Comparison of ENCODE assay signal across 9 cellular contexts in the genomic region with DNA sequence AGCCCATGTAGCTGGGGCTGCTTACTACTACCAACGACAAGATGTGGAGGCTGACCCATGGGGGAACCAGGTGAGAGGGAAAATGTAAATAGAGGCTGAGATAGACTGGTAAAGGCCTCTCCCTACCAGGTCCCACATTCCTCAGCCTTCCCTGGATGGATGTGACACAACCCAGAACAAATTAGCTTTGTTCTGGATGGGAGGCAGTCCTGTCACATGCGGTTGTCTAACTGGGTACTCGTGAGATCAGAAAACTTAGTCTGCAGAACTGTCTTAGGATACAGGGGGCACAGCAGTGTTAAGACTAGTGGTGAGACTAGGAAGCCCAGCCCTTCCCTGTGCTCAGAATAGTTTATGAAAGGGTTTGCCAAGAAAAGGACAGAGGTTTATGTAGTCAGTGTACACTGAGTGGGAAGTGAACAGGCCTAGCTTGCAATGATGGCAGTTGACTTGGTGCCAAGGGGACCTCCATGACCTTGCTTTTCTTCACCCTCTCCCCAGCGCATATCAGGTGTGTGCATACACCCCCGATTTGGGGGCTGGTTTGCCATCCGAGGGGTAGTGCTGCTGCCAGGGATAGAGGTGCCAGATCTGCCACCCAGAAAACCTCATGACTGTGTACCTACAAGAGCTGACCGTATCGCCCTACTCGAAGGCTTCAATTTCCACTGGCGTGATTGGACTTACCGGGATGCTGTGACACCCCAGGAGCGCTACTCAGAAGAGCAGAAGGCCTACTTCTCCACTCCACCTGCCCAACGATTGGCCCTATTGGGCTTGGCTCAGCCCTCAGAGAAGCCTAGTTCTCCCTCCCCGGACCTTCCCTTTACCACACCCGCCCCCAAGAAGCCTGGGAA. TPM values are rescaled to one million over a fixed set of nuclear protein-coding genes. Genes with fewer than 3 reads are reported as not detected.
A peak's percentile ranks its signal among the peaks of the same experiment; 100 is the strongest.
DNase-seq lines count a peak whose midpoint lies in the region; ATAC-seq and TF ChIP-seq lines count a peak whose summit lies in the region.
"Had no signal": no experiment of that assay in that cellular context is flagged by ENCODE, and none has a peak within 500 bp of the region (broad histone marks: within the 10 kb centered on the region; RNA-seq: fewer than 3 reads in every experiment).

No MANE protein-coding gene starts in this region.

- H2BK120ac ChIP-seq in IMR-90 (ENCODE audit: low read depth, low read length) (no peak overlapping the region), mesendoderm (ENCODE audit: low read depth, low read length) (no peak overlapping the region), trophoblast cell (ENCODE audit: insufficient read depth, low read length, poor library complexity) (no peak overlapping the region)

- H3K4me3 Mint-ChIP-seq in CD8-positive, alpha-beta memory T cell = no peak overlapping the region

- H3K23ac ChIP-seq in IMR-90 (ENCODE audit: low read depth, low read length) = no peak overlapping the region
- H3K23ac ChIP-seq in mesendoderm (ENCODE audit: low read length) = no peak overlapping the region
- H3K23ac ChIP-seq in trophoblast cell (ENCODE audit: low read length) = no peak overlapping the region

- no peak overlapping the region for H3K4me3 ChIP-seq in CD8-positive, alpha-beta memory T cell (ENCODE audit: low read length)
- no peak overlapping the region for H3K4me3 ChIP-seq in IMR-90 (ENCODE audit: insufficient read depth, low read depth, low read length)
- no peak overlapping the region for H3K4me3 ChIP-seq in mesendoderm (ENCODE audit: low read length)
- H3K4me3 ChIP-seq in trophoblast cell (ENCODE audit: low read depth, low read length) = no peak overlapping the region

- H2AFZ ChIP-seq in IMR-90 (replicated peaks; ENCODE audit: low read length, poor library complexity) (peak overlapping the region; percentile 21), trophoblast cell (ENCODE audit: insufficient read depth, low read length, poor library complexity) (no peak overlapping the region)
- H2AFZ ChIP-seq: parathyroid adenoma had no signal

- peak overlapping the region; percentile 35 for H2AK9ac ChIP-seq in IMR-90 (replicated peaks; ENCODE audit: low read depth, low read length, poor library complexity)

- H3K9me3 ChIP-seq in CD8-positive, alpha-beta memory T cell (ENCODE audit: low read length) = no peaks in the 10 kb centered on the region
- H3K9me3 ChIP-seq in IMR-90 (ENCODE audit: control insufficient read depth, insufficient read depth, low read length) = no peaks in the 10 kb centered on the region
- no peaks in the 10 kb centered on the region for H3K9me3 ChIP-seq in trophoblast cell (ENCODE audit: insufficient read depth, low read depth, low read length)

- POLR2A ChIA-PET in CD8-positive, alpha-beta memory T cell (lab: Charles Lee) = interaction anchor here (0.8 kb wide), 1 partner anchor 9 kb away, joined by 3 read pairs; the partner anchor contains the start of genes CCDC163 and MMACHC
- POLR2A ChIA-PET in IMR-90 (lab: Charles Lee; ENCODE audit: unreplicated experiment) = interaction anchor here (0.5 kb wide), 1 partner anchor 13 kb away, joined by 3 read pairs; the partner anchor contains the start of gene PRDX1

- H2BK12ac ChIP-seq in trophoblast cell (ENCODE audit: low read length) = no peak overlapping the region

- dilution Hi-C loops in IMR-90 (cut with HindIII; ENCODE audit: low sequenced_read_pairs, unreplicated experiment) = no loop called here

- peaks cover 14% of the 10 kb centered on the region for H3K9me1 ChIP-seq in IMR-90 (ENCODE audit: insufficient read depth, low read length)

- no peak overlapping the region for H4K8ac ChIP-seq in IMR-90 (ENCODE audit: low read depth in 2 of 2, low read length in 2 of 2)
- H4K8ac ChIP-seq in mesendoderm (ENCODE audit: low read depth, low read length) = no peak overlapping the region
- no peak overlapping the region for H4K8ac ChIP-seq in trophoblast cell (ENCODE audit: low read depth, low read length)

- no peak overlapping the region for H3K4ac ChIP-seq in IMR-90 (ENCODE audit: low read depth, low read length)
- no peak overlapping the region for H3K4ac ChIP-seq in mesendoderm (ENCODE audit: low read depth, low read length)
- H3K4ac ChIP-seq in trophoblast cell (ENCODE audit: low read depth, low read length) = no peak overlapping the region

- H3K27me3 ChIP-seq in CD8-positive, alpha-beta memory T cell (ENCODE audit: insufficient read depth, low read length, poor library complexity, severe bottlenecking) = no peaks in the 10 kb centered on the region
- H3K27me3 ChIP-seq in IMR-90 (ENCODE audit: control insufficient read depth, insufficient read depth, low read length) (no peaks in the 10 kb centered on the region), mesendoderm (ENCODE audit: insufficient read depth, low read length, poor library complexity) (no peaks in the 10 kb centered on the region), trophoblast cell (ENCODE audit: insufficient read depth, low read length) (no peaks in the 10 kb centered on the region)

- H4K5ac ChIP-seq in IMR-90 (ENCODE audit: low read depth, low read length) = no peak overlapping the region; the same call in 1 of the 2 replicates
- no peak overlapping the region for H4K5ac ChIP-seq in mesendoderm (ENCODE audit: low read length)

- H3K4me2 ChIP-seq in IMR-90 (ENCODE audit: low read depth, low read length) (no peak overlapping the region), mesendoderm (ENCODE audit: low read length) (no peak overlapping the region), trophoblast cell (ENCODE audit: low read length) (no peak overlapping the region)

- H3K79me2 ChIP-seq in mesendoderm (ENCODE audit: control insufficient read depth, insufficient read depth, low read length) (no peaks in the 10 kb centered on the region), trophoblast cell (ENCODE audit: control insufficient read depth, insufficient read depth, low read length, poor library complexity) (no peaks in the 10 kb centered on the region)
- H3K79me2 ChIP-seq: parathyroid adenoma had no signal

- H2AK5ac ChIP-seq in IMR-90 (ENCODE audit: low read depth, low read length) (no peak overlapping the region), mesendoderm (ENCODE audit: low read length) (no peak overlapping the region), trophoblast cell (ENCODE audit: low read length) (no peak overlapping the region)

- H3K27ac Mint-ChIP-seq in CD8-positive, alpha-beta memory T cell = peak overlapping the region in 5 of 8 donors; percentile 14 to 76 (median 58)

- no peaks in the 10 kb centered on the region for H3K27me3 Mint-ChIP-seq in CD8-positive, alpha-beta memory T cell

- CTCF ChIA-PET in CD8-positive, alpha-beta memory T cell (lab: Charles Lee) = no interaction called here
- CTCF ChIA-PET in IMR-90 (lab: Yijun Ruan, JAX) = interaction anchor here (0.5 to 1.0 kb wide), 2 partner anchors 57 to 150 kb away, joined by 3 read pairs; no protein-coding TSS in a partner anchor

- H2BK15ac ChIP-seq in IMR-90 (ENCODE audit: low read depth, low read length) (no peak overlapping the region), mesendoderm (replicated peaks; ENCODE audit: low read depth) (no peak overlapping the region)

- no peak for TF ChIP-seq RAD21 in IMR-90 (IDR thresholded peaks at IDR 0.05; ENCODE audit: low read length)

- ATAC-seq in IMR-90 (ENCODE audit: low read depth) = peak; percentile 69
- ATAC-seq in GM18519 (IDR thresholded peaks at IDR 0.05; ENCODE audit: low FRiP score, unreplicated experiment) = no peak

- 0 out of 2 replicates have a peak, but pooled peaks have one; percentile 8 for TF ChIP-seq CTCF in IMR-90 (conservative IDR thresholded peaks at IDR 0.05; ENCODE audit: low read depth, low read length)

- H4K20me1 ChIP-seq in IMR-90 (ENCODE audit: insufficient read depth, low read length) = peaks cover 26% of the 10 kb centered on the region

- no peak overlapping the region for H3K27ac ChIP-seq in CD8-positive, alpha-beta memory T cell (ENCODE audit: low read depth, low read length)
- H3K27ac ChIP-seq in IMR-90 (ENCODE audit: insufficient read depth, low read length) = no peak overlapping the region
- H3K27ac ChIP-seq in caudate nucleus (ENCODE audit: low read depth, low read length) = peak overlapping the region; percentile 24
- no peak overlapping the region for H3K27ac ChIP-seq in mesendoderm (ENCODE audit: low read depth, low read length)
- H3K27ac ChIP-seq in trophoblast cell (ENCODE audit: low read depth, low read length) = no peak overlapping the region
- H3K27ac ChIP-seq: parathyroid adenoma had no signal

- BruUV-seq in IMR-90 (replicated peaks; lab: Mats Ljungman, UMichigan) = no TSS peak

- H3K18ac ChIP-seq in IMR-90 (ENCODE audit: low read depth, low read length) (no peak overlapping the region), mesendoderm (ENCODE audit: low read length) (no peak overlapping the region), trophoblast cell (ENCODE audit: low read length) (no peak overlapping the region)

- intact Hi-C loops in IMR-90 (cut with micrococcal nuclease) = no loop called here

- H3K79me1 ChIP-seq in IMR-90 (ENCODE audit: low read depth in 1 of 2, low read length in 2 of 2) (peaks cover 0 to 34% of the 10 kb centered on the region in 2 experiments; a peak in 3 of 4 replicates), mesendoderm (ENCODE audit: low read length) (no peaks in the 10 kb centered on the region), trophoblast cell (ENCODE audit: low read length) (no peaks in the 10 kb centered on the region)

- peaks cover 5 to 54% (median 6%) of the 10 kb centered on the region in 3 donors for H3K36me3 Mint-ChIP-seq in CD8-positive, alpha-beta memory T cell

- TF ChIP-seq POLR2A in IMR-90 (IDR thresholded peaks at IDR 0.05; ENCODE audit: low read depth, low read length) = peak; percentile 8; the same call in 1 of the 2 replicates

- H3K36me3 ChIP-seq in CD8-positive, alpha-beta memory T cell (ENCODE audit: insufficient read depth, low read length) = peaks cover 34% of the 10 kb centered on the region
- H3K36me3 ChIP-seq in IMR-90 (ENCODE audit: control insufficient read depth, insufficient read depth, low read length) = peaks cover 30% of the 10 kb centered on the region
- H3K36me3 ChIP-seq in mesendoderm (ENCODE audit: control insufficient read depth, insufficient read depth, low read length) = peaks cover 11% of the 10 kb centered on the region
- peaks cover 31 to 50% of the 10 kb centered on the region in 2 experiments for H3K36me3 ChIP-seq in trophoblast cell (ENCODE audit: control insufficient read depth in 1 of 2, insufficient read depth in 2 of 2, low read length in 2 of 2)

- H3K56ac ChIP-seq in IMR-90 (ENCODE audit: extremely low read depth, insufficient read depth, low read length) (no peak overlapping the region), mesendoderm (ENCODE audit: low read length) (no peak overlapping the region)

- no peaks in the 10 kb centered on the region for H3K4me1 ChIP-seq in CD8-positive, alpha-beta memory T cell (ENCODE audit: insufficient read depth, low read length)
- H3K4me1 ChIP-seq in IMR-90 (ENCODE audit: control insufficient read depth, insufficient read depth, low read length) = no peaks in the 10 kb centered on the region; the same call in 1 of the 2 replicates
- no peaks in the 10 kb centered on the region for H3K4me1 ChIP-seq in mesendoderm (ENCODE audit: control insufficient read depth, low read depth, low read length)
- peaks cover 0 to 3% of the 10 kb centered on the region in 2 experiments for H3K4me1 ChIP-seq in trophoblast cell (ENCODE audit: control insufficient read depth in 1 of 2, insufficient read depth in 2 of 2, low read length in 2 of 2)
- H3K4me1 ChIP-seq: parathyroid adenoma had no signal

- no peaks in the 10 kb centered on the region for H3K4me1 Mint-ChIP-seq in CD8-positive, alpha-beta memory T cell

- H4K91ac ChIP-seq in IMR-90 (ENCODE audit: insufficient read depth, low read depth, low read length) = no peak overlapping the region
- no peak overlapping the region for H4K91ac ChIP-seq in trophoblast cell (ENCODE audit: low read depth, low read length)

- H3K9me3 Mint-ChIP-seq in CD8-positive, alpha-beta memory T cell = no peaks in the 10 kb centered on the region

- no peak overlapping the region for H2BK20ac ChIP-seq in IMR-90 (ENCODE audit: low read depth, low read length)

- H3K14ac ChIP-seq in IMR-90 (replicated peaks; ENCODE audit: low read depth, low read length) (no peak overlapping the region), trophoblast cell (ENCODE audit: low read length) (no peak overlapping the region)

- H3K9ac ChIP-seq in IMR-90 (ENCODE audit: low read depth, low read length) (no peak overlapping the region), mesendoderm (ENCODE audit: low read length) (no peak overlapping the region), trophoblast cell (ENCODE audit: low read length) (no peak overlapping the region)
- H3K9ac ChIP-seq: parathyroid adenoma had no signal

- H4K12ac ChIP-seq in trophoblast cell (ENCODE audit: low read depth, low read length) = no peak overlapping the region

- 88% methylated on average over 10 of the region's 15 CpGs; no CpG with 5 or more reads in 1 of the 2 experiments for WGBS in IMR-90 (ENCODE audit: extremely low coverage in 2 of 2, insufficient read length in 1 of 2), 2 experiments
- WGBS in mesendoderm (ENCODE audit: extremely low coverage, insufficient coverage, low lambda C conversion rate) = no CpG with 5 or more reads among the region's 15 CpGs
- WGBS in trophoblast cell (ENCODE audit: extremely low coverage, insufficient coverage, insufficient read length) = no CpG with 5 or more reads among the region's 15 CpGs

- in situ Hi-C loops in IMR-90 (cut with MboI; ENCODE audit: low sequenced_read_pairs) = no loop called here

- no peak for DNase-seq in CD8-positive, alpha-beta memory T cell
- no peak for DNase-seq in IMR-90
- DNase-seq in caudate nucleus (lab: John Stamatoyannopoulos, UW) = no peak
- peak; percentile 54 for DNase-seq in mesendoderm
- DNase-seq in kidney glomerular epithelial cell (lab: John Stamatoyannopoulos, UW) = no peak
- DNase-seq in activated gamma-delta T cell (lab: John Stamatoyannopoulos, UW) = no peak
- DNase-seq in trophoblast cell = no peak

- no peak overlapping the region for H2BK5ac ChIP-seq in IMR-90 (ENCODE audit: low read depth, low read length, poor library complexity, severe bottlenecking)
- no peak overlapping the region for H2BK5ac ChIP-seq in mesendoderm (ENCODE audit: low read length)
- H2BK5ac ChIP-seq in trophoblast cell (ENCODE audit: low read depth, low read length, poor library complexity) = no peak overlapping the region

RNA-seq across cellular contexts. Expression of gene MMACHC, which starts 8.4 kb away (rescaled TPM):
- 1 to 10 TPM; 6.6 to 7.2 TPM for total RNA-seq in CD8-positive, alpha-beta memory T cell
- polyA plus RNA-seq in CD8-positive, alpha-beta memory T cell = 0.64 TPM
- total RNA-seq in IMR-90 (2012; rRNA removed) = 5.2 and 6.4 TPM in 2 replicates
- polyA plus RNA-seq in IMR-90 (2012; rRNA removed) = 2.8 and 4.1 TPM in 2 replicates
- polyA plus RNA-seq in IMR-90 (2012; cell fraction: cytosol; rRNA removed) = 3.2 and 3.3 TPM in 2 replicates
- polyA plus RNA-seq in IMR-90 (2012; cell fraction: nucleus; rRNA removed; ENCODE audit: low replicate concordance) = 1.3 and 2.0 TPM in 2 replicates
- polyA plus RNA-seq in mesendoderm (2013, experiment 1 of 2) = 10.7 TPM
- polyA plus RNA-seq in mesendoderm (2013, experiment 2 of 2) = 11.6 TPM
- polyA plus RNA-seq in trophoblast cell (2013) = 5.5 and 5.7 TPM in 2 replicates

RNA-seq across cellular contexts. Expression of gene CCDC163, which starts 8.7 kb away (rescaled TPM):
- 1 to 10 TPM; 6.1 to 6.6 TPM for total RNA-seq in CD8-positive, alpha-beta memory T cell
- polyA plus RNA-seq in CD8-positive, alpha-beta memory T cell = 7.7 TPM
- total RNA-seq in IMR-90 (2012; rRNA removed) = 0.28 and 0.54 TPM in 2 replicates
- polyA plus RNA-seq in IMR-90 (2012; rRNA removed) = 0.89 and 1.0 TPM in 2 replicates
- polyA plus RNA-seq in IMR-90 (2012; cell fraction: cytosol; rRNA removed) = 0.75 and 1.0 TPM in 2 replicates
- 0.99 and 1.0 TPM in 2 replicates for polyA plus RNA-seq in IMR-90 (2012; cell fraction: nucleus; rRNA removed; ENCODE audit: low replicate concordance)
- 1.6 TPM for polyA plus RNA-seq in mesendoderm (2013, experiment 1 of 2)
- polyA plus RNA-seq in mesendoderm (2013, experiment 2 of 2) = 1.8 TPM
- polyA plus RNA-seq in trophoblast cell (2013) = 3.0 TPM in 2 replicates

RNA-seq across cellular contexts. Expression of gene PRDX1, which starts 13.2 kb away (rescaled TPM):
- 100 to 1,000 TPM; 784 to 849 TPM for total RNA-seq in CD8-positive, alpha-beta memory T cell
- polyA plus RNA-seq in CD8-positive, alpha-beta memory T cell = 261 TPM
- 875 and 883 TPM in 2 replicates for total RNA-seq in IMR-90 (2012; rRNA removed)
- 530 and 612 TPM in 2 replicates for polyA plus RNA-seq in IMR-90 (2012; rRNA removed)
- 215 and 360 TPM in 2 replicates for polyA plus RNA-seq in IMR-90 (2012; cell fraction: cytosol; rRNA removed)
- polyA plus RNA-seq in IMR-90 (2012; cell fraction: nucleus; rRNA removed; ENCODE audit: low replicate concordance) = 38.8 and 276 TPM in 2 replicates
- 1,174 TPM for polyA plus RNA-seq in mesendoderm (2013, experiment 1 of 2)
- polyA plus RNA-seq in mesendoderm (2013, experiment 2 of 2) = 1,171 TPM
- polyA plus RNA-seq in trophoblast cell (2013) = 683 and 706 TPM in 2 replicates

RNA-seq across cellular contexts. Expression of gene TESK2, which starts 17.6 kb away (rescaled TPM):
- total RNA-seq in CD8-positive, alpha-beta memory T cell = 1 to 10 TPM; 2.9 to 3.6 TPM
- polyA plus RNA-seq in CD8-positive, alpha-beta memory T cell = 3.1 TPM
- total RNA-seq in IMR-90 (2012; rRNA removed) = 0.83 and 0.90 TPM in 2 replicates
- 1.1 and 1.3 TPM in 2 replicates for polyA plus RNA-seq in IMR-90 (2012; rRNA removed)
- 0.62 and 1.1 TPM in 2 replicates for polyA plus RNA-seq in IMR-90 (2012; cell fraction: cytosol; rRNA removed)
- 2.0 and 2.1 TPM in 2 replicates for polyA plus RNA-seq in IMR-90 (2012; cell fraction: nucleus; rRNA removed; ENCODE audit: low replicate concordance)
- polyA plus RNA-seq in mesendoderm (2013, experiment 1 of 2) = 3.1 TPM
- polyA plus RNA-seq in mesendoderm (2013, experiment 2 of 2) = 3.3 TPM
- polyA plus RNA-seq in trophoblast cell (2013) = 5.2 and 5.5 TPM in 2 replicates

RNA-seq across cellular contexts. Expression of gene AKR1A1, which starts 42.1 kb away (rescaled TPM):
- total RNA-seq in CD8-positive, alpha-beta memory T cell = 100 to 1,000 TPM; 204 to 217 TPM
- polyA plus RNA-seq in CD8-positive, alpha-beta memory T cell = 98.3 TPM
- 122 and 151 TPM in 2 replicates for total RNA-seq in IMR-90 (2012; rRNA removed)
- polyA plus RNA-seq in IMR-90 (2012; rRNA removed) = 141 and 144 TPM in 2 replicates
- 162 and 164 TPM in 2 replicates for polyA plus RNA-seq in IMR-90 (2012; cell fraction: cytosol; rRNA removed)
- polyA plus RNA-seq in IMR-90 (2012; cell fraction: nucleus; rRNA removed; ENCODE audit: low replicate concordance) = 137 and 158 TPM in 2 replicates
- 169 TPM for polyA plus RNA-seq in mesendoderm (2013, experiment 1 of 2)
- 177 TPM for polyA plus RNA-seq in mesendoderm (2013, experiment 2 of 2)
- 105 and 110 TPM in 2 replicates for polyA plus RNA-seq in trophoblast cell (2013)
